21 cellular contexts compared by ENCODE assay signal in the genomic region with DNA sequence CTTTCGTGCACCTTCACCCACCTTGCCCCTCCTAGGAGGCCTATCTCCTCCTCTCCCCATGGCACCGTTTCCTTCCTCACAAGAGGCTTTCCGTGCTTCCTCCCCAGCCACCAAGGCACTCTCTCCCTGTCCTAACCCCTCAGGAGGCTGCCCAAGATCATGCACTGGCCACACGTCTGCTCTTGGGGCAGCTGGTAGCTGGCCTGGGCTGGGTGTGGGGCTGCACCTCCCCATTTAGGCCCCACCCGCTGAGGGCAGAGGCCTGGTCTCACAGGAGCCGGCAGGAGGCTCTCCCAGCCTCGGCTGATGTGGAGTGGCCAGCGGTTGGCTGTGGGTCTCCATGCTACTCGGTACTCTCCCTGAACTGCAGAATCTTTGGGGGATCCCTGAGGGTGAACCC. TPM values are rescaled to one million over a fixed set of nuclear protein-coding genes. Genes with fewer than 3 reads are reported as not detected.
DNase-seq lines count a peak whose midpoint lies in the region; ATAC-seq, FAIRE-seq and TF ChIP-seq lines count a peak whose summit lies in the region.
"Had no signal": no experiment of that assay in that cellular context is flagged by ENCODE, and none has a peak within 500 bp of the region (broad histone marks: within the 10 kb centered on the region; RNA-seq: fewer than 3 reads in every experiment).

No MANE protein-coding gene starts in this region.

- intact Hi-C loops in kidney (cut with DNase I) = no loop called here

- TF ChIP-seq CTCF in RWPE2 (IDR thresholded peaks at IDR 0.05; ENCODE audit: poor library complexity, severe bottlenecking) = no peak
- TF ChIP-seq CTCF in kidney (IDR thresholded peaks at IDR 0.05; ENCODE audit: borderline replicate concordance, extremely low read depth, insufficient read depth) = no peak

- H3K36me3 ChIP-seq in RWPE2 (ENCODE audit: low read depth) = no peaks in the 10 kb centered on the region
- H3K36me3 ChIP-seq in kidney (ENCODE audit: control insufficient read depth in 1 of 2, insufficient read depth in 2 of 2, low read length in 2 of 2) = no peaks in the 10 kb centered on the region

- no peak for FAIRE-seq in kidney (lab: Jason Lieb, UNC)

- peaks cover 42% of the 10 kb centered on the region for H3K4me1 Mint-ChIP-seq in activated T-cell treated with anti-CD3 and anti-CD28 coated beads, Interleukin-2, amount 50 U/mL, for 24 hours (ENCODE audit: low read depth)
- peaks cover 17% of the 10 kb centered on the region for H3K4me1 Mint-ChIP-seq in stimulated activated effector memory CD8-positive, alpha-beta T cell treated with anti-CD3 and anti-CD28 coated beads, Interleukin-12 subunit alpha, Interleukin-12 subunit beta, amount 100 ng/mL, for 72 hours

- H3K9me3 Mint-ChIP-seq in activated T-cell treated with anti-CD3 and anti-CD28 coated beads, Interleukin-2, amount 50 U/mL, for 24 hours = no peaks in the 10 kb centered on the region
- no peaks in the 10 kb centered on the region for H3K9me3 Mint-ChIP-seq in stimulated activated effector memory CD8-positive, alpha-beta T cell treated with anti-CD3 and anti-CD28 coated beads, Interleukin-12 subunit alpha, Interleukin-12 subunit beta, amount 100 ng/mL, for 72 hours
- H3K9me3 Mint-ChIP-seq: activated CD4-positive, alpha-beta memory T cell treated with anti-CD3 and anti-CD28 coated beads for 36 hours; HFFc6 had no signal

- H3K36me3 Mint-ChIP-seq in activated T-cell treated with anti-CD3 and anti-CD28 coated beads, Interleukin-2, amount 50 U/mL, for 24 hours (ENCODE audit: low read depth) = no peaks in the 10 kb centered on the region
- H3K36me3 Mint-ChIP-seq in stimulated activated effector memory CD8-positive, alpha-beta T cell treated with anti-CD3 and anti-CD28 coated beads, Interleukin-12 subunit alpha, Interleukin-12 subunit beta, amount 100 ng/mL, for 72 hours = no peaks in the 10 kb centered on the region
- H3K36me3 Mint-ChIP-seq: activated CD4-positive, alpha-beta memory T cell treated with anti-CD3 and anti-CD28 coated beads for 36 hours had no signal

- H3K27me3 ChIP-seq in RWPE2 (ENCODE audit: insufficient read depth, poor library complexity, severe bottlenecking) = no peaks in the 10 kb centered on the region

- no peaks in the 10 kb centered on the region for H3K27me3 Mint-ChIP-seq in activated T-cell treated with anti-CD3 and anti-CD28 coated beads, Interleukin-2, amount 50 U/mL, for 24 hours
- H3K27me3 Mint-ChIP-seq: activated CD4-positive, alpha-beta memory T cell treated with anti-CD3 and anti-CD28 coated beads for 36 hours had no signal

- no peak for DNase-seq in activated T-cell treated with anti-CD3 and anti-CD28 coated beads, Interleukin-2, amount 50 U/mL, for 24 hours
- DNase-seq in activated T-cell treated with anti-CD3 and anti-CD28 coated beads, Interleukin-2, amount 50 U/mL, for 1 hour = no peak
- DNase-seq in RWPE2 (ENCODE audit: low spot score) (peak; percentile 78), kidney (peak; percentile 49), ecto neural progenitor cell (ENCODE audit: low spot score) (no peak), AML-193 (lab: John Stamatoyannopoulos, UW) (no peak)
- DNase-seq in stimulated activated effector memory CD8-positive, alpha-beta T cell treated with anti-CD3 and anti-CD28 coated beads, Interleukin-12 subunit alpha, Interleukin-12 subunit beta, amount 100 ng/mL, for 72 hours (ENCODE audit: low spot score in 2 of 2) = no peak
- DNase-seq: activated CD4-positive, alpha-beta memory T cell treated with anti-CD3 and anti-CD28 coated beads for 36 hours; activated CD4-positive, CD25-positive, alpha-beta regulatory T cell; activated gamma-delta T cell treated with Interleukin-2 at 50 U/mL for 16 hours; activated T-cell treated with anti-CD3 and anti-CD28 coated beads for 4 hours; HFFc6; islet precursor cell; NCI-H2081; psoas muscle; SHP77; stimulated activated CD8-positive, alpha-beta memory T cell treated with anti-CD3 and anti-CD28 coated beads, Interleukin-4, amount 100 ng/mL, for 48 hours; trophoblast cell had no signal

- H3K4me1 ChIP-seq in RWPE2 (ENCODE audit: insufficient read depth, poor library complexity, severe bottlenecking) (no peaks in the 10 kb centered on the region), kidney (ENCODE audit: control insufficient read depth in 1 of 2, insufficient read depth in 1 of 2, low read depth in 1 of 2, low read length in 2 of 2) (no peaks in the 10 kb centered on the region)
- H3K4me1 ChIP-seq: psoas muscle had no signal

- H3K27ac Mint-ChIP-seq in activated T-cell treated with anti-CD3 and anti-CD28 coated beads, Interleukin-2, amount 50 U/mL, for 24 hours = peak overlapping the region; percentile 76
- H3K27ac Mint-ChIP-seq in stimulated activated effector memory CD8-positive, alpha-beta T cell treated with anti-CD3 and anti-CD28 coated beads, Interleukin-12 subunit alpha, Interleukin-12 subunit beta, amount 100 ng/mL, for 72 hours = peak overlapping the region; percentile 87
- H3K27ac Mint-ChIP-seq: activated CD4-positive, alpha-beta memory T cell treated with anti-CD3 and anti-CD28 coated beads for 36 hours; HFFc6 had no signal

- no peak overlapping the region for H3K9ac ChIP-seq in kidney (ENCODE audit: low read length in 2 of 2)

- H3K9me3 ChIP-seq in RWPE2 (ENCODE audit: severe bottlenecking) (no peaks in the 10 kb centered on the region), kidney (ENCODE audit: control insufficient read depth in 1 of 2, low read length in 2 of 2) (no peaks in the 10 kb centered on the region)
- H3K9me3 ChIP-seq: psoas muscle had no signal

- H3K4me3 ChIP-seq in RWPE2 (ENCODE audit: severe bottlenecking) (no peak overlapping the region), kidney (ENCODE audit: low read length in 2 of 2) (no peak overlapping the region)
- H3K4me3 ChIP-seq: coronary artery, GM12878, psoas muscle had no signal

- H3K27ac ChIP-seq in RWPE2 (ENCODE audit: poor library complexity, severe bottlenecking) (no peak overlapping the region), kidney (ENCODE audit: low read depth in 2 of 2, low read length in 2 of 2) (no peak overlapping the region)
- H3K27ac ChIP-seq: coronary artery, psoas muscle had no signal

- ATAC-seq in RWPE2 (ENCODE audit: low read depth) (no peak), HG03439 (IDR thresholded peaks at IDR 0.05; ENCODE audit: unreplicated experiment) (no peak)
- no peak for ATAC-seq in stimulated activated effector memory CD8-positive, alpha-beta T cell treated with anti-CD3 and anti-CD28 coated beads, Interleukin-12 subunit alpha, Interleukin-12 subunit beta, amount 100 ng/mL, for 72 hours
- ATAC-seq: GM12878, psoas muscle had no signal

- H3K4me3 Mint-ChIP-seq in activated T-cell treated with anti-CD3 and anti-CD28 coated beads, Interleukin-2, amount 50 U/mL, for 24 hours = no peak overlapping the region
- H3K4me3 Mint-ChIP-seq in stimulated activated effector memory CD8-positive, alpha-beta T cell treated with anti-CD3 and anti-CD28 coated beads, Interleukin-12 subunit alpha, Interleukin-12 subunit beta, amount 100 ng/mL, for 72 hours = no peak overlapping the region
- H3K4me3 Mint-ChIP-seq: activated CD4-positive, alpha-beta memory T cell treated with anti-CD3 and anti-CD28 coated beads for 36 hours; HFFc6 had no signal

RNA-seq across cellular contexts. Expression of a gene that starts 13.6 kb away (rescaled TPM):
- 19.4 TPM for total RNA-seq in kidney
- 14.1 TPM for polyA plus RNA-seq in kidney (ENCODE audit: insufficient read depth, low read depth, low replicate concordance)

Comparison
In these comparisons a context has a peak if more than half of its experiments do, and no peak if none do; other contexts are left out.
1. DNase-seq: peak in RWPE2 (single experiment) and kidney (single experiment); none in activated T-cell treated with anti-CD3 and anti-CD28 coated beads, Interleukin-2, amount 50 U/mL, for 24 hours (single experiment), activated T-cell treated with anti-CD3 and anti-CD28 coated beads, Interleukin-2, amount 50 U/mL, for 1 hour (single experiment), stimulated activated effector memory CD8-positive, alpha-beta T cell treated with anti-CD3 and anti-CD28 coated beads, Interleukin-12 subunit alpha, Interleukin-12 subunit beta, amount 100 ng/mL, for 72 hours (0 of 2), ecto neural progenitor cell (single experiment) and AML-193 (0 of 2).